Comparison of ENCODE assay signal across 1 cellular context in the genomic region with DNA sequence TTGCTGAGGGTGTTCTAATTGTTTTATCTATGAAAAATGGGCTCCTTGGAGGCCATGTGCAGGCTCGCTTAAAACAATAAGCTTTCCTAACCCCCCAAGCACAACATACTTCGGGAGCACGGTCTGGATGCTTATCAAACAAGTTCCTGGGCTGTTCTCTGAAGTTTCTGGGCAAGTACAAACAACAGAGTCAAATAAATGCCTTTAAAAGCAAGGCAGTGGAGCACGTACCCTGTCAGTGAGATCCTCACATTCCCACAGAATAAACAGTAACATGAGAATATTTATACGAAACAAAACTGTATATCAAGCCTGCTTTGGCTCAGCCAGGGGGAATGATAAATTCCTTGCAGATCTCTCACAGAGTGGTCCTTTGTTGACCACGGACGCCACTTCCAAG.
TF ChIP-seq lines count a peak whose summit lies in the region.

No MANE protein-coding gene starts in this region.

TF ChIP-seq in HEK293, 187 proteins besides CTCF, POLR2A, EP300 and RAD21 (continued from another document):
- TF ChIP-seq, protein P1, sequence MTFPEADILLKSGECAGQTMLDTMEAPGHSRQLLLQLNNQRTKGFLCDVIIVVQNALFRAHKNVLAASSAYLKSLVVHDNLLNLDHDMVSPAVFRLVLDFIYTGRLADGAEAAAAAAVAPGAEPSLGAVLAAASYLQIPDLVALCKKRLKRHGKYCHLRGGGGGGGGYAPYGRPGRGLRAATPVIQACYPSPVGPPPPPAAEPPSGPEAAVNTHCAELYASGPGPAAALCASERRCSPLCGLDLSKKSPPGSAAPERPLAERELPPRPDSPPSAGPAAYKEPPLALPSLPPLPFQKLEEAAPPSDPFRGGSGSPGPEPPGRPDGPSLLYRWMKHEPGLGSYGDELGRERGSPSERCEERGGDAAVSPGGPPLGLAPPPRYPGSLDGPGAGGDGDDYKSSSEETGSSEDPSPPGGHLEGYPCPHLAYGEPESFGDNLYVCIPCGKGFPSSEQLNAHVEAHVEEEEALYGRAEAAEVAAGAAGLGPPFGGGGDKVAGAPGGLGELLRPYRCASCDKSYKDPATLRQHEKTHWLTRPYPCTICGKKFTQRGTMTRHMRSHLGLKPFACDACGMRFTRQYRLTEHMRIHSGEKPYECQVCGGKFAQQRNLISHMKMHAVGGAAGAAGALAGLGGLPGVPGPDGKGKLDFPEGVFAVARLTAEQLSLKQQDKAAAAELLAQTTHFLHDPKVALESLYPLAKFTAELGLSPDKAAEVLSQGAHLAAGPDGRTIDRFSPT (tag by site-specific recombination; IDR thresholded peaks at IDR 0.05): no peak
- no peak for TF ChIP-seq ZNF560 (tag by site-specific recombination; IDR thresholded peaks at IDR 0.05; ENCODE audit: borderline replicate concordance)
